Comparison of ENCODE assay signal across 8 cellular contexts in the genomic region with DNA sequence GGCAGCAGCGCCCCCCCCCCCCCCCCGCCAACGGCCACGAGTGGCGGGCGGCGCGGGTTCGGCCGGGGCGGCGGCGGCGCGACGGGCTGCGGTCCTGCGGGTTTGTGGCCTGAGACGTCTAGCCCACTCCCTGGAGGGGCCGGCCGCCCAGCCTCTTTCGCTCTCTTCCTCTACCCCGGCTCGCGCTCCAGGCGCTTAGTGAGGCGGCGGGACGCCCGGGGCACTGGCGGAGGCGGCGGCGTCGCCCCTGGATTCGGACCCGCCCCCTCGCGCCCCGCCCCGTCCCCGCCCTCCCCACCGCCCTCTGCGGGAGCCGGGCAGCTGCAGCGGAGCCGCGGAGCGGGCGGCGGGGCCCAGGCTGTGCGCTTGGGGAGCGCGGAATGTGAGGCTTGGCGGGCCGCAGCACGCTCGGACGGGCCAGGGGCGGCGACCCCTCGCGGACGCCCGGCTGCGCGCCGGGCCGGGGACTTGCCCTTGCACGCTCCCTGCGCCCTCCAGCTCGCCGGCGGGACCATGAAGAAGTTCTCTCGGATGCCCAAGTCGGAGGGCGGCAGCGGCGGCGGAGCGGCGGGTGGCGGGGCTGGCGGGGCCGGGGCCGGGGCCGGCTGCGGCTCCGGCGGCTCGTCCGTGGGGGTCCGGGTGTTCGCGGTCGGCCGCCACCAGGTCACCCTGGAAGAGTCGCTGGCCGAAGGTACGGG. TPM values are rescaled to one million over a fixed set of nuclear protein-coding genes. Genes with fewer than 3 reads are reported as not detected.
DNase-seq lines count a peak whose midpoint lies in the region; ATAC-seq lines count a peak whose summit lies in the region.

A gene (plus strand): TSS at position 320 of the 698 bp plus-strand sequence. CDS start 194 bp downstream, at position 514.

- H3K4me2 ChIP-seq in GM23248 (ENCODE audit: unreplicated experiment) = peak within 1 kb of the TSS; percentile 97

- intact Hi-C loops in right cardiac atrium (cut with DNase I) = loop anchor here in 3 of 4 donors (5.0 to 10.0 kb wide), 6 partner anchors 71 to 161 kb away; no protein-coding TSS in a partner anchor

- H2AFZ ChIP-seq in GM23248 = peak within 1 kb of the TSS; percentile 87

- H3K9me2 ChIP-seq in GM23248 (ENCODE audit: insufficient read depth) = no peaks in the 10 kb centered on the region

- H3K27ac ChIP-seq in GM23248 (peak within 1 kb of the TSS; percentile 91), right cardiac atrium (ENCODE audit: low read length) (peak within 1 kb of the TSS; percentile 100)

- no peaks in the 10 kb centered on the region for H3K27me3 ChIP-seq in GM23248 (replicated peaks; ENCODE audit: insufficient read depth)
- no peaks in the 10 kb centered on the region for H3K27me3 ChIP-seq in right cardiac atrium (ENCODE audit: control insufficient read depth, insufficient read depth)

- no peaks in the 10 kb centered on the region for H3K36me3 ChIP-seq in GM23248 (ENCODE audit: low read depth)

- WGBS in GM23248 (ENCODE audit: low coverage in 1 of 2, low lambda C conversion rate in 2 of 2, missing lambda C conversion rate in 2 of 2), 2 experiments = 0 to 1% methylated on average over 14 to 66 of the region's 100 CpGs
- WGBS in right cardiac atrium = under 1% methylated on average over 92 of the region's 100 CpGs

- H3K4me3 ChIP-seq in GM08714 (ENCODE audit: low read length) (peak within 1 kb of the TSS; percentile 87), GM23248 (peak within 1 kb of the TSS; percentile 84), right cardiac atrium (ENCODE audit: low read length) (peak within 1 kb of the TSS; percentile 100)

- peak; percentile 92 to 94 for ATAC-seq in right cardiac atrium

- H3K9me3 ChIP-seq in GM23248 (ENCODE audit: low read depth) (no peaks in the 10 kb centered on the region), right cardiac atrium (ENCODE audit: control insufficient read depth, low read length) (no peaks in the 10 kb centered on the region)

- peaks cover 46% of the 10 kb centered on the region for H3K79me2 ChIP-seq in GM23248 (ENCODE audit: insufficient read depth)

- H4K20me1 ChIP-seq in GM23248 (ENCODE audit: insufficient read depth) = no peaks in the 10 kb centered on the region; the same call in 1 of the 2 replicates

- peaks cover 41% of the 10 kb centered on the region for H3K4me1 ChIP-seq in GM23248 (ENCODE audit: insufficient read depth)
- no peaks in the 10 kb centered on the region for H3K4me1 ChIP-seq in right cardiac atrium (ENCODE audit: control insufficient read depth, insufficient read depth, low read length)

- in situ Hi-C loops in GM23248 (cut with MboI) (loop anchor here (10.0 kb wide), 1 partner anchor 121 kb away; no protein-coding TSS in a partner anchor), KBM-7 (cut with MboI; ENCODE audit: low pct_unique_long_range_greater_than_20kb, low sequenced_read_pairs) (no loop called here)

- peak; percentile 89 for DNase-seq in GM23248
- peak; percentile 82 for DNase-seq in LoVo (ENCODE audit: low spot score)
- peak; percentile 59 to 87 (median 75) for DNase-seq in T-helper 2 cell
- DNase-seq in anterior cingulate cortex (lab: John Stamatoyannopoulos, UW) = peak in 53 of 58 donors; percentile 29 to 97 (median 85)
- peak; percentile 83 to 94 (median 94) for DNase-seq in right cardiac atrium
- DNase-seq in renal cortical epithelial cell (ENCODE audit: low read depth) = no peak
- no peak for DNase-seq in KBM-7

- H3K9ac ChIP-seq in GM23248 = peak within 1 kb of the TSS; percentile 95

- peaks cover 16% of the 10 kb centered on the region for H3F3A ChIP-seq in GM23248 (ENCODE audit: insufficient read depth)

RNA-seq across cellular contexts. Expression of the gene that starts here (rescaled TPM):
- 37.9 and 53.0 TPM in 2 replicates for total RNA-seq in GM23248 (2014; rRNA removed; shearing (Covaris generic))
- polyA plus RNA-seq in GM23248 (2016; fragmentation: Nextera tagmentation; extraction: Ambion mirVana) (9.3 and 11.0 TPM in 2 replicates), right cardiac atrium (12.1 TPM)
- total RNA-seq in right cardiac atrium (10 to 100 TPM; 43.1 to 62.7 (median 54.6) TPM), renal cortical epithelial cell (65.5 and 70.2 TPM in 2 replicates)

Comparison
In these comparisons a context has a peak if more than half of its experiments do, and no peak if none do; other contexts are left out.
1. DNase-seq: peak in GM23248 (single experiment), LoVo (single experiment), T-helper 2 cell (5 of 5), anterior cingulate cortex (53 of 58) and right cardiac atrium (3 of 3); none in renal cortical epithelial cell (single experiment) and KBM-7 (single experiment).
2. Peak in every context shown above with its lines, with median percentiles within 50 percentile points of each other: H3K4me3 ChIP-seq.